Comparison of ENCODE assay signal across 8 cellular contexts in genomic region chr19:10551698-10552301, GRCh38. TPM values are rescaled to one million over a fixed set of nuclear protein-coding genes. Genes with fewer than 3 reads are reported as not detected.
A peak's percentile ranks its signal among the peaks of the same experiment; 100 is the strongest.
DNase-seq lines count a peak whose midpoint lies in the region; ATAC-seq and TF ChIP-seq lines count a peak whose summit lies in the region.

No MANE protein-coding gene starts in this region.

- no peak overlapping the region for H3K4me2 ChIP-seq in osteoblast (ENCODE audit: insufficient read depth, low read length)

- no peak overlapping the region for H3K4me3 Mint-ChIP-seq in activated naive CD8-positive, alpha-beta T cell treated with anti-CD3 and anti-CD28 coated beads for 36 hours

- H3K4me1 Mint-ChIP-seq in activated naive CD8-positive, alpha-beta T cell treated with anti-CD3 and anti-CD28 coated beads for 36 hours = peaks cover 39% of the 10 kb centered on the region

- no peak for ATAC-seq in HG03469 (IDR thresholded peaks at IDR 0.05; ENCODE audit: unreplicated experiment)
- ATAC-seq in GM18520 (IDR thresholded peaks at IDR 0.05; ENCODE audit: unreplicated experiment) = no peak

- H3K27me3 Mint-ChIP-seq in activated naive CD8-positive, alpha-beta T cell treated with anti-CD3 and anti-CD28 coated beads for 36 hours = no peaks in the 10 kb centered on the region

- no peaks in the 10 kb centered on the region for H3K27me3 ChIP-seq in osteoblast (ENCODE audit: insufficient read depth, low read length)

- peaks cover 4% of the 10 kb centered on the region for H3K79me2 ChIP-seq in osteoblast (ENCODE audit: insufficient read depth, low read length)

- no peak overlapping the region for H3K4me3 ChIP-seq in osteoblast (ENCODE audit: insufficient read depth, low read length)

- no peaks in the 10 kb centered on the region for H3K4me1 ChIP-seq in osteoblast (ENCODE audit: insufficient read depth, low read length)

- H4K20me1 ChIP-seq in osteoblast (ENCODE audit: insufficient read depth, low read length) = peaks cover 3% of the 10 kb centered on the region

- H3K36me3 ChIP-seq in osteoblast (ENCODE audit: insufficient read depth, low read length) = peaks cover 38% of the 10 kb centered on the region

- H2AFZ ChIP-seq in osteoblast (ENCODE audit: low read length) = no peak overlapping the region

- no peak overlapping the region for H3K27ac ChIP-seq in osteoblast (ENCODE audit: low read depth, low read length)

- DNase-seq in NCI-H748 (lab: John Stamatoyannopoulos, UW; ENCODE audit: unreplicated experiment) = peak; percentile 22
- DNase-seq in NCI-H748 treated with DMSO at 0.1 percent for 48 hours (lab: John Stamatoyannopoulos, UW) = no peak
- DNase-seq in NCI-H226 = peak; percentile 33
- DNase-seq in activated naive CD8-positive, alpha-beta T cell treated with anti-CD3 and anti-CD28 coated beads for 36 hours = peak; percentile 45
- DNase-seq in osteoblast (ENCODE audit: insufficient read length, low spot score, missing footprints) = peak; percentile 91
- DNase-seq in mucosa of gallbladder (ENCODE audit: low spot score) = no peak

- peak; percentile 14 for TF ChIP-seq CTCF in osteoblast (IDR thresholded peaks at IDR 0.05; ENCODE audit: extremely low read depth, low read depth, low read length)

- H3K9me3 ChIP-seq in osteoblast (ENCODE audit: low read depth, low read length) = no peaks in the 10 kb centered on the region

- H3K27ac Mint-ChIP-seq in activated naive CD8-positive, alpha-beta T cell treated with anti-CD3 and anti-CD28 coated beads for 36 hours = peak overlapping the region; percentile 56

- peaks cover 40% of the 10 kb centered on the region for H3K36me3 Mint-ChIP-seq in activated naive CD8-positive, alpha-beta T cell treated with anti-CD3 and anti-CD28 coated beads for 36 hours

- H3K9me3 Mint-ChIP-seq in activated naive CD8-positive, alpha-beta T cell treated with anti-CD3 and anti-CD28 coated beads for 36 hours = no peaks in the 10 kb centered on the region

RNA-seq across cellular contexts. Expression of gene ATG4D, which starts 8.1 kb away (rescaled TPM):
- total RNA-seq in activated naive CD8-positive, alpha-beta T cell treated with anti-CD3 and anti-CD28 coated beads for 36 hours = 10 to 100 TPM; 25.1 to 26.4 TPM
- total RNA-seq in osteoblast = 11.6 and 12.7 TPM in 2 replicates
- 29.5 TPM for total RNA-seq in mucosa of gallbladder

RNA-seq across cellular contexts. Expression of gene KRI1, which starts 14.0 kb away (rescaled TPM):
- 10 to 100 TPM; 66.3 to 69.2 TPM for total RNA-seq in activated naive CD8-positive, alpha-beta T cell treated with anti-CD3 and anti-CD28 coated beads for 36 hours
- total RNA-seq in osteoblast (5.4 and 5.9 TPM in 2 replicates), mucosa of gallbladder (21.1 TPM)

RNA-seq across cellular contexts. Expression of gene CDKN2D, which starts 17.0 kb away (rescaled TPM):
- 10 to 100 TPM; 55.8 to 62.3 TPM for total RNA-seq in activated naive CD8-positive, alpha-beta T cell treated with anti-CD3 and anti-CD28 coated beads for 36 hours
- total RNA-seq in osteoblast (4.0 and 5.3 TPM in 2 replicates), mucosa of gallbladder (6.2 TPM)

RNA-seq across cellular contexts. Expression of gene S1PR5, which starts 34.6 kb away (rescaled TPM):
- not detected for total RNA-seq in activated naive CD8-positive, alpha-beta T cell treated with anti-CD3 and anti-CD28 coated beads for 36 hours
- total RNA-seq in osteoblast (0.29 and 0.36 TPM in 2 replicates), mucosa of gallbladder (0.20 TPM)

RNA-seq across cellular contexts. Expression of gene AP1M2, which starts 35.3 kb away (rescaled TPM):
- not detected for total RNA-seq in activated naive CD8-positive, alpha-beta T cell treated with anti-CD3 and anti-CD28 coated beads for 36 hours
- total RNA-seq in osteoblast (0.29 and 0.72 TPM in 2 replicates), mucosa of gallbladder (88.3 TPM)

Comparison
In these comparisons a context has a peak if more than half of its experiments do, and no peak if none do; other contexts are left out.
1. DNase-seq: peak in NCI-H748 (single experiment), NCI-H226 (single experiment), activated naive CD8-positive, alpha-beta T cell treated with anti-CD3 and anti-CD28 coated beads for 36 hours (single experiment) and osteoblast (single experiment); none in NCI-H748 treated with DMSO at 0.1 percent for 48 hours (single experiment) and mucosa of gallbladder (single experiment).